In the genomic region with DNA sequence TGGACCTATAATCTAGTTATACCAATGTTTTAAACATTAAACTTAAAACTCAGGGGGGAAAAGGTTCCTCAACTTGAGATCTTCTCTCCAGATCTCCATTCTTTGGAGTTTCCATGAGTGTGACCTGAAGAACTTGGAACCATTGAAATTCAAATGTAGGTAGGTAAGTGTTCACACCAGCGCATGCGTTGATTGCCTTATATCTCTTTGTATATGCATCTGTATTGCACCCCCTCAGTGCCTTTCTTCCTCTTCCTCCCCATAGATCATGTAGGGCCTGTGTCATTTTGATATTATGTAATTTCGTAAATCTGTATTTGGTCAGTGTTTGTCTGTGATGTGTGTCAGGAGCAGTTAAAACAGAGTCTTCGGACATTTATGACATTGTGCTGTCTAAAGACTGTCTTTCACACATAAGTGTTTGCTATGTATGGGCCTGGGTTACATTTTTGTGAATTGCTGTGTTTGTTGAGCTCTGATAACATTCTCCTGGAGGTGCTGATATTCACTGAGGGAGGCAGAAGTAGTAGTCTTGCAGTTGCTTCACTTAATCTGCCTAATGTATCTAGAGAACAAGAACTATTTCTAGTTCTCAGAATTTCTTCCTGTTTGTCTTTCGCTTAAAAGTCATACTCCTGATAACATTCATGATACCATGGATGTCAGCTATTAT, we compare ENCODE assay signal across 25 cellular contexts.
"Had no signal": no experiment of that assay in that cellular context is flagged by ENCODE, and none has a peak within 500 bp of the region (broad histone marks: within the 10 kb centered on the region; RNA-seq: fewer than 3 reads in every experiment).

No MANE protein-coding gene starts in this region.

- H3K9me3 ChIP-seq: breast epithelium, spleen, tibial nerve had no signal

- DNase-seq: activated CD4-positive, alpha-beta T cell treated with anti-CD3 and anti-CD28 coated beads for 36 hours; activated CD4-positive, CD25-positive, alpha-beta regulatory T cell; activated CD8-positive, alpha-beta memory T cell treated with anti-CD3 and anti-CD28 coated beads, Interleukin-2, amount 10 ng/mL, durations not matched to agents 7 days and 5 days; activated CD8-positive, alpha-beta T cell treated with anti-CD3 and anti-CD28 coated beads, Interleukin-2, amount 10 ng/mL, durations not matched to agents 7 days and 5 days; activated naive CD8-positive, alpha-beta T cell treated with anti-CD3 and anti-CD28 coated beads, Interleukin-2, amount 50 U/mL, for 24 hours; activated T-cell treated with anti-CD3 and anti-CD28 coated beads, Interleukin-2, amount 50 U/mL, for 48 hours; amygdala; dermis blood vessel endothelial cell; effector CD4-positive, alpha-beta T cell; glutamatergic neuron; left colon; mesenchymal stem cell; natural killer cell; posterior cingulate gyrus; right cardiac atrium; spleen; stimulated activated CD4-positive, alpha-beta T cell treated with anti-CD3 and anti-CD28 coated beads, Interleukin-2, amount 100 ng/mL, for 48 hours; stimulated activated naive CD4-positive, alpha-beta T cell treated with Interleukin-2 at 50 U/mL for 16 hours; T-helper 9 cell had no signal

- H3K36me3 Mint-ChIP-seq: natural killer cell had no signal

- H3K9me3 Mint-ChIP-seq: activated naive CD4-positive, alpha-beta T cell treated with anti-CD3 and anti-CD28 coated beads, Interleukin-2, amount 50 U/mL, for 24 hours; activated naive CD8-positive, alpha-beta T cell treated with anti-CD3 and anti-CD28 coated beads, Interleukin-2, amount 50 U/mL, for 24 hours; activated T-helper 2 cell treated with anti-CD3 and anti-CD28 coated beads, Interferon-gamma antibody, Interleukin-2, Interleukin-4, amounts not matched to agents 10 μg/mL and 5 μg/mL and 100 μg/mL, durations not matched to agents 14 hours and 24 hours and 36 hours; central memory CD8-positive, alpha-beta T cell; natural killer cell had no signal

- H3K27me3 Mint-ChIP-seq: activated CD4-positive, alpha-beta T cell treated with anti-CD3 and anti-CD28 coated beads for 36 hours; activated CD8-positive, alpha-beta memory T cell treated with anti-CD3 and anti-CD28 coated beads, Interleukin-2, amount 10 ng/mL, durations not matched to agents 7 days and 5 days; activated naive CD4-positive, alpha-beta T cell treated with anti-CD3 and anti-CD28 coated beads, Interleukin-2, amount 50 U/mL, for 24 hours; activated naive CD8-positive, alpha-beta T cell treated with anti-CD3 and anti-CD28 coated beads, Interleukin-2, amount 50 U/mL, for 24 hours; central memory CD8-positive, alpha-beta T cell had no signal

- H3K4me1 Mint-ChIP-seq: activated CD4-positive, alpha-beta T cell treated with anti-CD3 and anti-CD28 coated beads for 36 hours; activated CD8-positive, alpha-beta memory T cell treated with anti-CD3 and anti-CD28 coated beads, Interleukin-2, amount 10 ng/mL, durations not matched to agents 7 days and 5 days; activated naive CD4-positive, alpha-beta T cell treated with anti-CD3 and anti-CD28 coated beads, Interleukin-2, amount 50 U/mL, for 24 hours; activated naive CD8-positive, alpha-beta T cell treated with anti-CD3 and anti-CD28 coated beads, Interleukin-2, amount 50 U/mL, for 24 hours; central memory CD8-positive, alpha-beta T cell had no signal

- ATAC-seq: activated CD4-positive, alpha-beta T cell treated with anti-CD3 and anti-CD28 coated beads for 36 hours; activated CD8-positive, alpha-beta memory T cell treated with anti-CD3 and anti-CD28 coated beads, Interleukin-2, amount 10 ng/mL, durations not matched to agents 7 days and 5 days; activated CD8-positive, alpha-beta T cell treated with anti-CD3 and anti-CD28 coated beads, Interleukin-2, amount 10 ng/mL, durations not matched to agents 7 days and 5 days; activated naive CD8-positive, alpha-beta T cell treated with anti-CD3 and anti-CD28 coated beads, Interleukin-2, amount 50 U/mL, for 24 hours; left colon; natural killer cell; right cardiac atrium had no signal

- H3K27me3 ChIP-seq: breast epithelium, spleen, tibial nerve had no signal

- H3K4me1 ChIP-seq: breast epithelium, tibial nerve had no signal

- H3K27ac ChIP-seq: breast epithelium, epithelial cell of prostate, spleen, tibial nerve had no signal

- H3K36me3 ChIP-seq: breast epithelium had no signal

- H3K27ac Mint-ChIP-seq: activated CD4-positive, alpha-beta T cell treated with anti-CD3 and anti-CD28 coated beads for 36 hours; activated CD8-positive, alpha-beta memory T cell treated with anti-CD3 and anti-CD28 coated beads, Interleukin-2, amount 10 ng/mL, durations not matched to agents 7 days and 5 days; activated CD8-positive, alpha-beta T cell treated with anti-CD3 and anti-CD28 coated beads, Interleukin-2, amount 10 ng/mL, durations not matched to agents 7 days and 5 days; activated naive CD4-positive, alpha-beta T cell treated with anti-CD3 and anti-CD28 coated beads, Interleukin-2, amount 50 U/mL, for 24 hours; activated naive CD8-positive, alpha-beta T cell treated with anti-CD3 and anti-CD28 coated beads, Interleukin-2, amount 50 U/mL, for 24 hours; activated T-helper 2 cell treated with anti-CD3 and anti-CD28 coated beads, Interferon-gamma antibody, Interleukin-2, Interleukin-4, amounts not matched to agents 10 μg/mL and 5 μg/mL and 100 μg/mL, durations not matched to agents 14 hours and 24 hours and 36 hours; natural killer cell had no signal

- H3K4me3 Mint-ChIP-seq: activated CD4-positive, alpha-beta T cell treated with anti-CD3 and anti-CD28 coated beads for 36 hours; activated CD8-positive, alpha-beta memory T cell treated with anti-CD3 and anti-CD28 coated beads, Interleukin-2, amount 10 ng/mL, durations not matched to agents 7 days and 5 days; activated CD8-positive, alpha-beta T cell treated with anti-CD3 and anti-CD28 coated beads, Interleukin-2, amount 10 ng/mL, durations not matched to agents 7 days and 5 days; activated naive CD4-positive, alpha-beta T cell treated with anti-CD3 and anti-CD28 coated beads, Interleukin-2, amount 50 U/mL, for 24 hours; activated naive CD8-positive, alpha-beta T cell treated with anti-CD3 and anti-CD28 coated beads, Interleukin-2, amount 50 U/mL, for 24 hours; central memory CD8-positive, alpha-beta T cell; natural killer cell had no signal

- H3K4me3 ChIP-seq: breast epithelium, spleen, tibial nerve had no signal
